Comparison of ENCODE assay signal across 1 cellular context in the genomic region with DNA sequence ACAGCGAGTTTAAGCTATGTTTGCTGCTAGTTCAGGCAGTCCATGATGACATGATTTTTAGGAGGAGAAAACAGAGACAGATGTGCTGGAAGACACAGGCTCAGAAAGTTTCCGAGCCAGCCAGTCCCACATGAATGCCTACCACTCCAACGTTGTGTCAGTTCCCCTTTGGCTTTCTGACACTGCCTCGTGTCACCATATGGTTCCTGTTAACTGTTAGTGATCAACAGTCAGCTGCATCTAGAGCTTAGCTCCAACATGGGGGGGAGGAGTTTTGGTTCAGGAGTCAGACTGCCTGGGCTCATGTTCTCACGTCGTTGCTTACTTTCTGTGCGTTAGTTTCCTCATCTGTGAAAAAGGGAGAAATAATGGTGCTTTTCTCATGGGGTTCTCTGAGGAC.
TF ChIP-seq lines count a peak whose summit lies in the region.

No MANE protein-coding gene starts in this region.

TF ChIP-seq in WTC11, 78 proteins besides CTCF, POLR2A, EP300 and RAD21 (continued from another document):
- TF ChIP-seq, protein P1, sequence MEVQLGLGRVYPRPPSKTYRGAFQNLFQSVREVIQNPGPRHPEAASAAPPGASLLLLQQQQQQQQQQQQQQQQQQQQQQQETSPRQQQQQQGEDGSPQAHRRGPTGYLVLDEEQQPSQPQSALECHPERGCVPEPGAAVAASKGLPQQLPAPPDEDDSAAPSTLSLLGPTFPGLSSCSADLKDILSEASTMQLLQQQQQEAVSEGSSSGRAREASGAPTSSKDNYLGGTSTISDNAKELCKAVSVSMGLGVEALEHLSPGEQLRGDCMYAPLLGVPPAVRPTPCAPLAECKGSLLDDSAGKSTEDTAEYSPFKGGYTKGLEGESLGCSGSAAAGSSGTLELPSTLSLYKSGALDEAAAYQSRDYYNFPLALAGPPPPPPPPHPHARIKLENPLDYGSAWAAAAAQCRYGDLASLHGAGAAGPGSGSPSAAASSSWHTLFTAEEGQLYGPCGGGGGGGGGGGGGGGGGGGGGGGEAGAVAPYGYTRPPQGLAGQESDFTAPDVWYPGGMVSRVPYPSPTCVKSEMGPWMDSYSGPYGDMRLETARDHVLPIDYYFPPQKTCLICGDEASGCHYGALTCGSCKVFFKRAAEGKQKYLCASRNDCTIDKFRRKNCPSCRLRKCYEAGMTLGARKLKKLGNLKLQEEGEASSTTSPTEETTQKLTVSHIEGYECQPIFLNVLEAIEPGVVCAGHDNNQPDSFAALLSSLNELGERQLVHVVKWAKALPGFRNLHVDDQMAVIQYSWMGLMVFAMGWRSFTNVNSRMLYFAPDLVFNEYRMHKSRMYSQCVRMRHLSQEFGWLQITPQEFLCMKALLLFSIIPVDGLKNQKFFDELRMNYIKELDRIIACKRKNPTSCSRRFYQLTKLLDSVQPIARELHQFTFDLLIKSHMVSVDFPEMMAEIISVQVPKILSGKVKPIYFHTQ (CRISPR knock-in tag; IDR thresholded peaks at IDR 0.05) = no peak
